ENCODE assay signal across 8 cellular contexts in genomic region chr2:111532682-111533540, GRCh38.
A peak's percentile ranks its signal among the peaks of the same experiment; 100 is the strongest.
DNase-seq lines count a peak whose midpoint lies in the region; ATAC-seq and TF ChIP-seq lines count a peak whose summit lies in the region.
"Not testable (repeated sequence)": the region's sequence is repeated elsewhere in the genome, so short reads cannot be mapped to it uniquely, and the experiment has no call there.

No MANE protein-coding gene starts in this region.

- H3K79me2 ChIP-seq in ACC112 (ENCODE audit: control insufficient read depth, insufficient read depth, low read length, unreplicated experiment); SK-N-SH (ENCODE audit: insufficient read depth): not testable (repeated sequence)

- peaks cover 47% of the 10 kb centered on the region for H3K4me1 Mint-ChIP-seq in activated CD8-positive, alpha-beta T cell treated with anti-CD3 and anti-CD28 coated beads, Interleukin-2, amount 10 ng/mL, durations not matched to agents 7 days and 5 days (ENCODE audit: low read depth)
- peaks cover 18% of the 10 kb centered on the region for H3K4me1 Mint-ChIP-seq in activated naive CD8-positive, alpha-beta T cell treated with anti-CD3 and anti-CD28 coated beads, Interleukin-2, amount 50 U/mL, for 24 hours
- peaks cover 44% of the 10 kb centered on the region for H3K4me1 Mint-ChIP-seq in stimulated activated effector memory CD8-positive, alpha-beta T cell treated with anti-CD3 and anti-CD28 coated beads, Interleukin-12 subunit alpha, Interleukin-12 subunit beta, amount 100 ng/mL, for 72 hours

- peak overlapping the region; percentile 60 for H3K4me3 Mint-ChIP-seq in activated CD8-positive, alpha-beta T cell treated with anti-CD3 and anti-CD28 coated beads, Interleukin-2, amount 10 ng/mL, durations not matched to agents 7 days and 5 days
- H3K4me3 Mint-ChIP-seq in activated naive CD8-positive, alpha-beta T cell treated with anti-CD3 and anti-CD28 coated beads, Interleukin-2, amount 50 U/mL, for 24 hours: not testable (repeated sequence)
- peak overlapping the region; percentile 48 for H3K4me3 Mint-ChIP-seq in stimulated activated effector memory CD8-positive, alpha-beta T cell treated with anti-CD3 and anti-CD28 coated beads, Interleukin-12 subunit alpha, Interleukin-12 subunit beta, amount 100 ng/mL, for 72 hours

- POLR2A ChIA-PET in SK-N-SH (lab: Yijun Ruan, JAX); activated CD8-positive, alpha-beta T cell treated with anti-CD3 and anti-CD28 coated beads, Interleukin-2, amount 10 ng/mL, durations not matched to agents 7 days and 5 days (lab: Charles Lee): not testable (repeated sequence)

- not testable (repeated sequence) for H2AFZ ChIP-seq in ACC112 (ENCODE audit: low read length, unreplicated experiment); SK-N-SH (ENCODE audit: low read depth)

- not testable (repeated sequence) for H3K4me3 ChIP-seq in ACC112 (ENCODE audit: low read depth, low read length); SK-N-SH (ENCODE audit: low read depth in 2 of 2, low read length in 1 of 2); lung

- H4K20me1 ChIP-seq in SK-N-SH (ENCODE audit: insufficient read depth): not testable (repeated sequence)

- H3K9me3 Mint-ChIP-seq in activated CD8-positive, alpha-beta T cell treated with anti-CD3 and anti-CD28 coated beads, Interleukin-2, amount 10 ng/mL, durations not matched to agents 7 days and 5 days (ENCODE audit: insufficient read depth); activated naive CD8-positive, alpha-beta T cell treated with anti-CD3 and anti-CD28 coated beads, Interleukin-2, amount 50 U/mL, for 24 hours; stimulated activated effector memory CD8-positive, alpha-beta T cell treated with anti-CD3 and anti-CD28 coated beads, Interleukin-12 subunit alpha, Interleukin-12 subunit beta, amount 100 ng/mL, for 72 hours: not testable (repeated sequence)

- H3K27ac ChIP-seq in ACC112 (ENCODE audit: low read depth, low read length) (peak overlapping the region; percentile 84), SK-N-SH (ENCODE audit: low read depth in 2 of 2, low read length in 1 of 2) (peak overlapping the region; percentile 77 to 83), epithelial cell of prostate (peak overlapping the region; percentile 88)
- not testable (repeated sequence) for H3K27ac ChIP-seq in lung (ENCODE audit: low read depth in 1 of 2, low read length in 1 of 2)

- 33% methylated on average over 5 of the region's 14 CpGs for WGBS in SK-N-SH (ENCODE audit: low lambda C conversion rate)
- WGBS in lung, 2 donors: 69 to 78% methylated on average over 5 to 7 of the region's 14 CpGs

- H3K4me2 ChIP-seq in SK-N-SH: not testable (repeated sequence)

- H3K27ac Mint-ChIP-seq in activated CD8-positive, alpha-beta T cell treated with anti-CD3 and anti-CD28 coated beads, Interleukin-2, amount 10 ng/mL, durations not matched to agents 7 days and 5 days: peak overlapping the region; percentile 94
- H3K27ac Mint-ChIP-seq in activated naive CD8-positive, alpha-beta T cell treated with anti-CD3 and anti-CD28 coated beads, Interleukin-2, amount 50 U/mL, for 24 hours; stimulated activated effector memory CD8-positive, alpha-beta T cell treated with anti-CD3 and anti-CD28 coated beads, Interleukin-12 subunit alpha, Interleukin-12 subunit beta, amount 100 ng/mL, for 72 hours: not testable (repeated sequence)

- H3K27me3 ChIP-seq in ACC112 (ENCODE audit: insufficient read depth, low read length); SK-N-SH (ENCODE audit: insufficient read depth); lung (ENCODE audit: control insufficient read depth, insufficient read depth): not testable (repeated sequence)

- not testable (repeated sequence) for H3K9me2 ChIP-seq in SK-N-SH

- not testable (repeated sequence) for H3K9me3 ChIP-seq in SK-N-SH; lung (ENCODE audit: control insufficient read depth in 2 of 2, insufficient read depth in 1 of 2, low read length in 1 of 2)

- ATAC-seq in HG02588 (IDR thresholded peaks at IDR 0.05; ENCODE audit: unreplicated experiment): peak; percentile 54
- ATAC-seq in activated CD8-positive, alpha-beta T cell treated with anti-CD3 and anti-CD28 coated beads, Interleukin-2, amount 10 ng/mL, durations not matched to agents 7 days and 5 days: peak; percentile 75
- peak; percentile 69 for ATAC-seq in activated naive CD8-positive, alpha-beta T cell treated with anti-CD3 and anti-CD28 coated beads, Interleukin-2, amount 50 U/mL, for 24 hours
- ATAC-seq in lung (ENCODE audit: insufficient read depth, low FRiP score): peak; percentile 48
- peak; percentile 69 for ATAC-seq in stimulated activated effector memory CD8-positive, alpha-beta T cell treated with anti-CD3 and anti-CD28 coated beads, Interleukin-12 subunit alpha, Interleukin-12 subunit beta, amount 100 ng/mL, for 72 hours

- DNase-seq in SK-N-SH; activated CD8-positive, alpha-beta T cell treated with anti-CD3 and anti-CD28 coated beads, Interleukin-2, amount 10 ng/mL, durations not matched to agents 7 days and 5 days; activated naive CD8-positive, alpha-beta T cell treated with anti-CD3 and anti-CD28 coated beads, Interleukin-2, amount 50 U/mL, for 24 hours; epithelial cell of prostate (ENCODE audit: low read depth, low spot score); lung (ENCODE audit: low spot score); stimulated activated effector memory CD8-positive, alpha-beta T cell treated with anti-CD3 and anti-CD28 coated beads, Interleukin-12 subunit alpha, Interleukin-12 subunit beta, amount 100 ng/mL, for 72 hours (ENCODE audit: low spot score in 2 of 2): not testable (repeated sequence)

- peaks cover 20% of the 10 kb centered on the region for H3K4me1 ChIP-seq in ACC112 (ENCODE audit: control insufficient read depth, insufficient read depth, low read length, unreplicated experiment)
- peaks cover 15 to 18% of the 10 kb centered on the region in 2 experiments; a peak in 3 of 4 replicates for H3K4me1 ChIP-seq in SK-N-SH (ENCODE audit: control insufficient read depth in 1 of 2, insufficient read depth in 2 of 2, low read depth in 1 of 2, low read length in 1 of 2)
- not testable (repeated sequence) for H3K4me1 ChIP-seq in lung (ENCODE audit: control insufficient read depth in 2 of 2, insufficient read depth in 2 of 2, low read length in 2 of 2)

- peaks cover 17% of the 10 kb centered on the region for H3K36me3 Mint-ChIP-seq in activated CD8-positive, alpha-beta T cell treated with anti-CD3 and anti-CD28 coated beads, Interleukin-2, amount 10 ng/mL, durations not matched to agents 7 days and 5 days (ENCODE audit: low read depth)
- H3K36me3 Mint-ChIP-seq in activated naive CD8-positive, alpha-beta T cell treated with anti-CD3 and anti-CD28 coated beads, Interleukin-2, amount 50 U/mL, for 24 hours (ENCODE audit: low read depth): not testable (repeated sequence)
- peaks cover 17% of the 10 kb centered on the region for H3K36me3 Mint-ChIP-seq in stimulated activated effector memory CD8-positive, alpha-beta T cell treated with anti-CD3 and anti-CD28 coated beads, Interleukin-12 subunit alpha, Interleukin-12 subunit beta, amount 100 ng/mL, for 72 hours

- peak overlapping the region; percentile 52; the same call in 1 of the 2 replicates for H3K9ac ChIP-seq in SK-N-SH

- TF ChIP-seq RAD21 in SK-N-SH (IDR thresholded peaks at IDR 0.05; ENCODE audit: low read length): not testable (repeated sequence)

- not testable (repeated sequence) for H3K27me3 Mint-ChIP-seq in activated CD8-positive, alpha-beta T cell treated with anti-CD3 and anti-CD28 coated beads, Interleukin-2, amount 10 ng/mL, durations not matched to agents 7 days and 5 days (ENCODE audit: low read depth)
- H3K27me3 Mint-ChIP-seq in activated naive CD8-positive, alpha-beta T cell treated with anti-CD3 and anti-CD28 coated beads, Interleukin-2, amount 50 U/mL, for 24 hours: peaks cover 21% of the 10 kb centered on the region

- not testable (repeated sequence) for TF ChIP-seq CTCF in SK-N-SH (IDR thresholded peaks at IDR 0.05); lung (IDR thresholded peaks at IDR 0.05; ENCODE audit: control extremely low read depth, extremely low read depth)

- not testable (repeated sequence) for H3F3A ChIP-seq in SK-N-SH (replicated peaks; ENCODE audit: insufficient read depth)

- CTCF ChIA-PET in SK-N-SH (lab: Yijun Ruan, JAX); activated CD8-positive, alpha-beta T cell treated with anti-CD3 and anti-CD28 coated beads, Interleukin-2, amount 10 ng/mL, durations not matched to agents 7 days and 5 days (lab: Charles Lee): not testable (repeated sequence)

- H3K36me3 ChIP-seq in ACC112 (ENCODE audit: insufficient read depth, low read length); SK-N-SH (replicated peaks in 1 of 2; ENCODE audit: control insufficient read depth in 1 of 2, insufficient read depth in 2 of 2, low read length in 1 of 2); lung (ENCODE audit: control insufficient read depth in 2 of 2, insufficient read depth in 2 of 2, low read length in 2 of 2): not testable (repeated sequence)

- TF ChIP-seq EP300 in SK-N-SH (IDR thresholded peaks at IDR 0.05; ENCODE audit: borderline replicate concordance in 1 of 2, low read depth in 1 of 2, low read length in 1 of 2): not testable (repeated sequence)
